In genomic region chr19:7294571-7295212, GRCh38 we compare ENCODE assay signal across 1 cellular context.
A peak's percentile ranks its signal among the peaks of the same experiment; 100 is the strongest.
TF ChIP-seq lines count a peak whose summit lies in the region.

No MANE protein-coding gene starts in this region.

TF ChIP-seq in HepG2, 621 proteins besides CTCF, POLR2A, EP300 and RAD21 (continued from another document and continues in another):
- peak; percentile 44; the same call in 1 of the 2 replicates for TF ChIP-seq GATAD1 (CRISPR knock-in tag; IDR thresholded peaks at IDR 0.05)
- TF ChIP-seq TFDP1 (CRISPR knock-in tag; IDR thresholded peaks at IDR 0.05; ENCODE audit: borderline replicate concordance), result peak; percentile 90
- TF ChIP-seq TEAD3 (CRISPR knock-in tag; optimal IDR thresholded peaks at IDR 0.05; ENCODE audit: borderline replicate concordance), result peak; percentile 31
- TF ChIP-seq, protein P1, sequence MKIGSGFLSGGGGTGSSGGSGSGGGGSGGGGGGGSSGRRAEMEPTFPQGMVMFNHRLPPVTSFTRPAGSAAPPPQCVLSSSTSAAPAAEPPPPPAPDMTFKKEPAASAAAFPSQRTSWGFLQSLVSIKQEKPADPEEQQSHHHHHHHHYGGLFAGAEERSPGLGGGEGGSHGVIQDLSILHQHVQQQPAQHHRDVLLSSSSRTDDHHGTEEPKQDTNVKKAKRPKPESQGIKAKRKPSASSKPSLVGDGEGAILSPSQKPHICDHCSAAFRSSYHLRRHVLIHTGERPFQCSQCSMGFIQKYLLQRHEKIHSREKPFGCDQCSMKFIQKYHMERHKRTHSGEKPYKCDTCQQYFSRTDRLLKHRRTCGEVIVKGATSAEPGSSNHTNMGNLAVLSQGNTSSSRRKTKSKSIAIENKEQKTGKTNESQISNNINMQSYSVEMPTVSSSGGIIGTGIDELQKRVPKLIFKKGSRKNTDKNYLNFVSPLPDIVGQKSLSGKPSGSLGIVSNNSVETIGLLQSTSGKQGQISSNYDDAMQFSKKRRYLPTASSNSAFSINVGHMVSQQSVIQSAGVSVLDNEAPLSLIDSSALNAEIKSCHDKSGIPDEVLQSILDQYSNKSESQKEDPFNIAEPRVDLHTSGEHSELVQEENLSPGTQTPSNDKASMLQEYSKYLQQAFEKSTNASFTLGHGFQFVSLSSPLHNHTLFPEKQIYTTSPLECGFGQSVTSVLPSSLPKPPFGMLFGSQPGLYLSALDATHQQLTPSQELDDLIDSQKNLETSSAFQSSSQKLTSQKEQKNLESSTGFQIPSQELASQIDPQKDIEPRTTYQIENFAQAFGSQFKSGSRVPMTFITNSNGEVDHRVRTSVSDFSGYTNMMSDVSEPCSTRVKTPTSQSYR (CRISPR knock-in tag; IDR thresholded peaks at IDR 0.05; ENCODE audit: borderline replicate concordance), result no peak
- TF ChIP-seq ZNF605 (CRISPR knock-in tag; IDR thresholded peaks at IDR 0.05), result peak; percentile 74; the same call in 1 of the 2 replicates
- TF ChIP-seq NFKB2 (CRISPR knock-in tag; IDR thresholded peaks at IDR 0.05; ENCODE audit: borderline replicate concordance), result peak; percentile 83; the same call in 1 of the 2 replicates
- TF ChIP-seq HES4 (CRISPR knock-in tag; IDR thresholded peaks at IDR 0.05; ENCODE audit: borderline replicate concordance), result peak; percentile 65; the same call in 1 of the 2 replicates
- TF ChIP-seq, protein P2, sequence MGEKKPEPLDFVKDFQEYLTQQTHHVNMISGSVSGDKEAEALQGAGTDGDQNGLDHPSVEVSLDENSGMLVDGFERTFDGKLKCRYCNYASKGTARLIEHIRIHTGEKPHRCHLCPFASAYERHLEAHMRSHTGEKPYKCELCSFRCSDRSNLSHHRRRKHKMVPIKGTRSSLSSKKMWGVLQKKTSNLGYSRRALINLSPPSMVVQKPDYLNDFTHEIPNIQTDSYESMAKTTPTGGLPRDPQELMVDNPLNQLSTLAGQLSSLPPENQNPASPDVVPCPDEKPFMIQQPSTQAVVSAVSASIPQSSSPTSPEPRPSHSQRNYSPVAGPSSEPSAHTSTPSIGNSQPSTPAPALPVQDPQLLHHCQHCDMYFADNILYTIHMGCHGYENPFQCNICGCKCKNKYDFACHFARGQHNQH (CRISPR knock-in tag; IDR thresholded peaks at IDR 0.05), result peak; percentile 28
- TF ChIP-seq ZNF766 (CRISPR knock-in tag; IDR thresholded peaks at IDR 0.05; ENCODE audit: borderline replicate concordance), result peak; percentile 81; the same call in 1 of the 2 replicates
- no peak for TF ChIP-seq PLRG1 (conservative IDR thresholded peaks at IDR 0.05)
- no peak; the same call in 1 of the 2 replicates for TF ChIP-seq POGK (CRISPR knock-in tag; conservative IDR thresholded peaks at IDR 0.05)
- peak; percentile 93; the same call in 1 of the 2 replicates for TF ChIP-seq ZNF232 (CRISPR knock-in tag; IDR thresholded peaks at IDR 0.05; ENCODE audit: borderline replicate concordance)
- 0 out of 2 replicates have a peak, but pooled peaks have one; percentile 59 for TF ChIP-seq ZNF318 (CRISPR knock-in tag; IDR thresholded peaks at IDR 0.05)
- peak; percentile 66; the same call in 1 of the 2 replicates for TF ChIP-seq ZNF263 (CRISPR knock-in tag; IDR thresholded peaks at IDR 0.05)
- TF ChIP-seq ISL2 (CRISPR knock-in tag; IDR thresholded peaks at IDR 0.05), result peak; percentile 45; the same call in 1 of the 2 replicates
- TF ChIP-seq IKZF4 (CRISPR knock-in tag; IDR thresholded peaks at IDR 0.05; ENCODE audit: borderline replicate concordance, low read depth, not compliant biosample characterization), result peak; percentile 74
- TF ChIP-seq ZNF580 (CRISPR knock-in tag; IDR thresholded peaks at IDR 0.05; ENCODE audit: borderline replicate concordance, low read depth), result peak; percentile 57; the same call in 1 of the 2 replicates
- TF ChIP-seq, protein P3, sequence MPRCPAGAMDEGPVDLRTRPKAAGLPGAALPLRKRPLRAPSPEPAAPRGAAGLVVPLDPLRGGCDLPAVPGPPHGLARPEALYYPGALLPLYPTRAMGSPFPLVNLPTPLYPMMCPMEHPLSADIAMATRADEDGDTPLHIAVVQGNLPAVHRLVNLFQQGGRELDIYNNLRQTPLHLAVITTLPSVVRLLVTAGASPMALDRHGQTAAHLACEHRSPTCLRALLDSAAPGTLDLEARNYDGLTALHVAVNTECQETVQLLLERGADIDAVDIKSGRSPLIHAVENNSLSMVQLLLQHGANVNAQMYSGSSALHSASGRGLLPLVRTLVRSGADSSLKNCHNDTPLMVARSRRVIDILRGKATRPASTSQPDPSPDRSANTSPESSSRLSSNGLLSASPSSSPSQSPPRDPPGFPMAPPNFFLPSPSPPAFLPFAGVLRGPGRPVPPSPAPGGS (CRISPR knock-in tag; IDR thresholded peaks at IDR 0.05), result peak; percentile 35; the same call in 1 of the 2 replicates
- no peak for TF ChIP-seq TBL1XR1 (IDR thresholded peaks at IDR 0.05; ENCODE audit: borderline replicate concordance, low read length, partially characterized antibody)
- TF ChIP-seq, protein P4, sequence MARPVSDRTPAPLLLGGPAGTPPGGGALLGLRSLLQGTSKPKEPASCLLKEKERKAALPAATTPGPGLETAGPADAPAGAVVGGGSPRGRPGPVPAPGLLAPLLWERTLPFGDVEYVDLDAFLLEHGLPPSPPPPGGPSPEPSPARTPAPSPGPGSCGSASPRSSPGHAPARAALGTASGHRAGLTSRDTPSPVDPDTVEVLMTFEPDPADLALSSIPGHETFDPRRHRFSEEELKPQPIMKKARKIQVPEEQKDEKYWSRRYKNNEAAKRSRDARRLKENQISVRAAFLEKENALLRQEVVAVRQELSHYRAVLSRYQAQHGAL (CRISPR knock-in tag; IDR thresholded peaks at IDR 0.05; ENCODE audit: not compliant biosample characterization), result peak; percentile 67
- peak; percentile 39 for TF ChIP-seq RARA (CRISPR knock-in tag; IDR thresholded peaks at IDR 0.05)
- no peak; the same call in 1 of the 2 replicates for TF ChIP-seq IRF9 (CRISPR knock-in tag; IDR thresholded peaks at IDR 0.05; ENCODE audit: borderline replicate concordance)
- no peak for TF ChIP-seq JUN (CRISPR knock-in tag; IDR thresholded peaks at IDR 0.05)
- TF ChIP-seq DRAP1 (CRISPR knock-in tag; IDR thresholded peaks at IDR 0.05), result peak; percentile 16; the same call in 1 of the 2 replicates
- peak; percentile 65; the same call in 1 of the 2 replicates for TF ChIP-seq ZBTB43 (CRISPR knock-in tag; conservative IDR thresholded peaks at IDR 0.05)
- TF ChIP-seq NKX3-1 (CRISPR knock-in tag; IDR thresholded peaks at IDR 0.05), result peak; percentile 94
- TF ChIP-seq, protein P5, sequence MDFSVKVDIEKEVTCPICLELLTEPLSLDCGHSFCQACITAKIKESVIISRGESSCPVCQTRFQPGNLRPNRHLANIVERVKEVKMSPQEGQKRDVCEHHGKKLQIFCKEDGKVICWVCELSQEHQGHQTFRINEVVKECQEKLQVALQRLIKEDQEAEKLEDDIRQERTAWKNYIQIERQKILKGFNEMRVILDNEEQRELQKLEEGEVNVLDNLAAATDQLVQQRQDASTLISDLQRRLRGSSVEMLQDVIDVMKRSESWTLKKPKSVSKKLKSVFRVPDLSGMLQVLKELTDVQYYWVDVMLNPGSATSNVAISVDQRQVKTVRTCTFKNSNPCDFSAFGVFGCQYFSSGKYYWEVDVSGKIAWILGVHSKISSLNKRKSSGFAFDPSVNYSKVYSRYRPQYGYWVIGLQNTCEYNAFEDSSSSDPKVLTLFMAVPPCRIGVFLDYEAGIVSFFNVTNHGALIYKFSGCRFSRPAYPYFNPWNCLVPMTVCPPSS (IDR thresholded peaks at IDR 0.05), result no peak
- TF ChIP-seq ZC3H4 (CRISPR knock-in tag; IDR thresholded peaks at IDR 0.05; ENCODE audit: borderline replicate concordance), result no peak
- TF ChIP-seq SOX6 (IDR thresholded peaks at IDR 0.05), result no peak
- no peak; the same call in 1 of the 2 replicates for TF ChIP-seq SOX6 (CRISPR knock-in tag; IDR thresholded peaks at IDR 0.05)
- no peak for TF ChIP-seq ZNF367 (CRISPR knock-in tag; IDR thresholded peaks at IDR 0.05; ENCODE audit: borderline replicate concordance)
- peak; percentile 51; the same call in 1 of the 2 replicates for TF ChIP-seq SETDB1 (CRISPR knock-in tag; IDR thresholded peaks at IDR 0.05; ENCODE audit: borderline replicate concordance)
